22 cellular contexts compared by ENCODE assay signal in genomic region chr14:101903111-101903561, GRCh38.
A peak's percentile ranks its signal among the peaks of the same experiment; 100 is the strongest.
DNase-seq lines count a peak whose midpoint lies in the region; ATAC-seq and TF ChIP-seq lines count a peak whose summit lies in the region.
"Had no signal": no experiment of that assay in that cellular context is flagged by ENCODE, and none has a peak within 500 bp of the region (broad histone marks: within the 10 kb centered on the region; RNA-seq: fewer than 3 reads in every experiment).

No MANE protein-coding gene starts in this region.

- no peaks in the 10 kb centered on the region for H3K9me3 ChIP-seq in right atrium auricular region
- H3K9me3 ChIP-seq in heart left ventricle: no peaks in the 10 kb centered on the region
- H3K9me3 ChIP-seq: breast epithelium had no signal

- H3K4me1 ChIP-seq in right atrium auricular region (no peaks in the 10 kb centered on the region), heart left ventricle (peaks cover 0 to 20% (median 0%) of the 10 kb centered on the region in 12 donors)
- H3K4me1 ChIP-seq: breast epithelium, foreskin keratinocyte had no signal

- no peaks in the 10 kb centered on the region for H3K27me3 ChIP-seq in right atrium auricular region
- H3K27me3 ChIP-seq in heart left ventricle: no peaks in the 10 kb centered on the region
- H3K27me3 ChIP-seq: breast epithelium, foreskin keratinocyte had no signal

- H3K4me3 Mint-ChIP-seq in glutamatergic neuron (ENCODE audit: unreplicated experiment) (no peak overlapping the region), endothelial cell (ENCODE audit: unreplicated experiment) (no peak overlapping the region)
- H3K4me3 Mint-ChIP-seq: activated naive CD8-positive, alpha-beta T cell treated with anti-CD3 and anti-CD28 coated beads, Interleukin-2, amount 50 U/mL, for 24 hours had no signal

- H3K9me3 Mint-ChIP-seq in glutamatergic neuron (ENCODE audit: unreplicated experiment): peaks cover 2% of the 10 kb centered on the region
- H3K9me3 Mint-ChIP-seq in endothelial cell (ENCODE audit: unreplicated experiment): no peaks in the 10 kb centered on the region
- H3K9me3 Mint-ChIP-seq: activated naive CD8-positive, alpha-beta T cell treated with anti-CD3 and anti-CD28 coated beads, Interleukin-2, amount 50 U/mL, for 24 hours had no signal

- peak; percentile 93 for ATAC-seq in Right ventricle myocardium inferior
- peak; percentile 94 to 98 (median 96) for ATAC-seq in heart left ventricle
- ATAC-seq: activated naive CD8-positive, alpha-beta T cell treated with anti-CD3 and anti-CD28 coated beads, Interleukin-2, amount 50 U/mL, for 24 hours; foreskin keratinocyte; HepG2; left colon had no signal

- H3K27me3 Mint-ChIP-seq in glutamatergic neuron (ENCODE audit: unreplicated experiment) (peaks cover 4% of the 10 kb centered on the region), endothelial cell (ENCODE audit: unreplicated experiment) (peaks cover 2% of the 10 kb centered on the region)
- H3K27me3 Mint-ChIP-seq: activated naive CD8-positive, alpha-beta T cell treated with anti-CD3 and anti-CD28 coated beads, Interleukin-2, amount 50 U/mL, for 24 hours had no signal

- H3K27ac Mint-ChIP-seq in glutamatergic neuron (ENCODE audit: unreplicated experiment) (no peak overlapping the region), endothelial cell (ENCODE audit: unreplicated experiment) (no peak overlapping the region)
- H3K27ac Mint-ChIP-seq: activated naive CD8-positive, alpha-beta T cell treated with anti-CD3 and anti-CD28 coated beads, Interleukin-2, amount 50 U/mL, for 24 hours had no signal

- H3K36me3 ChIP-seq in right atrium auricular region: peaks cover 83% of the 10 kb centered on the region
- H3K36me3 ChIP-seq in heart left ventricle: peaks cover 0 to 100% (median 99%) of the 10 kb centered on the region in 9 donors
- H3K36me3 ChIP-seq: breast epithelium had no signal

- TF ChIP-seq POLR2A in heart left ventricle (IDR thresholded peaks at IDR 0.05): no peak

- WGBS in heart left ventricle, 4 donors: 49 to 68% (median 66%) methylated on average over 13 of the region's 13 CpGs

- H3K36me3 Mint-ChIP-seq in glutamatergic neuron (ENCODE audit: unreplicated experiment) (peaks cover 8% of the 10 kb centered on the region), endothelial cell (ENCODE audit: low read depth, unreplicated experiment) (peaks cover 20% of the 10 kb centered on the region)

- H3K4me1 Mint-ChIP-seq in glutamatergic neuron (ENCODE audit: low read depth, unreplicated experiment) (peaks cover 4% of the 10 kb centered on the region), endothelial cell (ENCODE audit: unreplicated experiment) (no peaks in the 10 kb centered on the region)
- H3K4me1 Mint-ChIP-seq: activated naive CD8-positive, alpha-beta T cell treated with anti-CD3 and anti-CD28 coated beads, Interleukin-2, amount 50 U/mL, for 24 hours had no signal

- no peak for TF ChIP-seq CTCF in right atrium auricular region (IDR thresholded peaks at IDR 0.05)
- TF ChIP-seq CTCF in heart left ventricle (IDR thresholded peaks at IDR 0.05): no peak
- TF ChIP-seq CTCF in glutamatergic neuron (IDR thresholded peaks at IDR 0.05; ENCODE audit: partially characterized antibody, unreplicated experiment): no peak
- TF ChIP-seq CTCF in endothelial cell (IDR thresholded peaks at IDR 0.05; ENCODE audit: unreplicated experiment): no peak

- peak; percentile 86 for DNase-seq in Right ventricle myocardium inferior (ENCODE audit: missing footprints)
- no peak for DNase-seq in right atrium auricular region (ENCODE audit: low spot score)
- DNase-seq in heart left ventricle: peak; percentile 73 to 91 (median 83)
- DNase-seq in occipital lobe (lab: John Stamatoyannopoulos, UW): peak; percentile 47
- DNase-seq in glutamatergic neuron: no peak
- DNase-seq in endothelial cell (ENCODE audit: low spot score): no peak
- DNase-seq in stimulated activated CD4-positive, alpha-beta T cell treated with anti-CD3 and anti-CD28 coated beads, Interleukin-15, amount 100 ng/mL, for 24 hours: no peak
- DNase-seq in activated gamma-delta T cell (lab: John Stamatoyannopoulos, UW): no peak
- DNase-seq: activated CD4-positive, CD25-positive, alpha-beta regulatory T cell treated with anti-CD3 and anti-CD28 coated beads, Interleukin-2, amount 50 U/mL, for 72 hours; activated naive CD8-positive, alpha-beta T cell treated with anti-CD3 and anti-CD28 coated beads, Interleukin-2, amount 50 U/mL, for 24 hours; erythroblast; foreskin keratinocyte; GM23248; left colon; NCI-H1436; NCI-H524; stimulated activated CD4-positive, alpha-beta T cell treated with anti-CD3 and anti-CD28 coated beads, Interleukin-12 subunit alpha, Interleukin-12 subunit beta, amount 100 ng/mL, for 4 hours; stimulated activated CD8-positive, alpha-beta memory T cell treated with anti-CD3 and anti-CD28 coated beads, Interleukin-4, amount 100 ng/mL, for 48 hours had no signal

- H3K27ac ChIP-seq in right atrium auricular region (peak overlapping the region in 1 of 2 donors; percentile 31), heart left ventricle (peak overlapping the region in 10 of 12 donors; percentile 4 to 78 (median 34))
- H3K27ac ChIP-seq: breast epithelium, C4-2B, foreskin keratinocyte, GM23248, RWPE1 had no signal

- intact Hi-C loops in Right ventricle myocardium inferior (cut with DNase I) (loop anchor here (5.0 kb wide), 1 partner anchor 141 kb away; the partner anchor contains the start of gene PPP2R5C), heart left ventricle (cut with DNase I) (loop anchor here in 3 of 10 donors (5.0 to 10.0 kb wide), 2 partner anchors 131 to 138 kb away; partner anchors contain the start of gene PPP2R5C (in 1 of the 3))

- H3K4me3 ChIP-seq in right atrium auricular region (no peak overlapping the region), heart left ventricle (no peak overlapping the region)
- H3K4me3 ChIP-seq: breast epithelium, GM23248 had no signal

Comparison
In these comparisons a context has a peak if more than half of its experiments do, and no peak if none do; other contexts are left out.
1. DNase-seq: peak in Right ventricle myocardium inferior (single experiment), heart left ventricle (5 of 5) and occipital lobe (single experiment); none in right atrium auricular region (single experiment), glutamatergic neuron (single experiment), endothelial cell (single experiment), stimulated activated CD4-positive, alpha-beta T cell treated with anti-CD3 and anti-CD28 coated beads, Interleukin-15, amount 100 ng/mL, for 24 hours (single experiment) and activated gamma-delta T cell (single experiment).